In the genomic region with DNA sequence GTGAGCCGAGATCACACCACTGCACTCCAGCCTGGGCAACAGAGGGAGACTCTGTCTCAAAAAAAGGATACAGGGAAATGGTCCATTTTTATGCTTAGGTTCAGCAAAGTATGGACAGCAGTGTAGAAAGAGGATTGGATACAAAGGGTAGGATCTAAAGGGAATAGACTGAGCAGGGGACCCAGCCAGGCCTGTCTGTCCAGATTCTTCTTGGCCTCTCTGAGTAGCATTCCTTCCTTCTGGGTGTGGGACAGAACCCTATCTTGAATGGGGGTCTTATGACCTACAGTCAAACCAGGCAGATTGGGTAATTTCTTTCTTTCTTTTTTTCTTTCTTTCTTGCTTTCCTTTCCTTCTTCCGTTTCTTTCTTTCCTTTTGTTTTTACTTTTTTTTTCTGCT, we compare ENCODE assay signal across 28 cellular contexts. TPM values are rescaled to one million over a fixed set of nuclear protein-coding genes. Genes with fewer than 3 reads are reported as not detected.
"Had no signal": no experiment of that assay in that cellular context is flagged by ENCODE, and none has a peak within 500 bp of the region (broad histone marks: within the 10 kb centered on the region; RNA-seq: fewer than 3 reads in every experiment).

No MANE protein-coding gene starts in this region.

- H2AFZ ChIP-seq: parathyroid adenoma had no signal

- DNase-seq: activated CD4-positive, alpha-beta T cell treated with anti-CD3 and anti-CD28 coated beads, Interleukin-2, amount 10 ng/mL, durations not matched to agents 7 days and 5 days; activated CD4-positive, CD25-positive, alpha-beta regulatory T cell treated with anti-CD3 and anti-CD28 coated beads, Interleukin-2, amount 50 U/mL, for 72 hours; activated CD8-positive, alpha-beta memory T cell treated with anti-CD3 and anti-CD28 coated beads, Interleukin-2, amount 10 ng/mL, durations not matched to agents 7 days and 5 days; activated CD8-positive, alpha-beta T cell treated with anti-CD3 and anti-CD28 coated beads for 36 hours; activated effector memory CD4-positive, alpha-beta T cell treated with anti-CD3 and anti-CD28 coated beads, Interleukin-2, amount 50 U/mL, for 16 hours; activated naive CD4-positive, alpha-beta T cell treated with anti-CD3 and anti-CD28 coated beads, Interleukin-2, amount 50 U/mL, for 16 hours; activated naive CD8-positive, alpha-beta T cell treated with anti-CD3 and anti-CD28 coated beads, Interleukin-2, amount 50 U/mL, for 24 hours; activated T-cell treated with anti-CD3 and anti-CD28 coated beads for 4 hours; cerebellar nuclear complex; esophagus squamous epithelium; gastrocnemius medialis; head of caudate nucleus; left ventricle myocardium superior; mammary epithelial cell; midbrain; right lobe of liver; stimulated activated CD4-positive, alpha-beta T cell treated with anti-CD3 and anti-CD28 coated beads, Interleukin-2, amount 100 ng/mL, for 24 hours; upper lobe of left lung had no signal

- H3K9me3 Mint-ChIP-seq: activated CD4-positive, alpha-beta T cell treated with anti-CD3 and anti-CD28 coated beads, Interleukin-2, amount 10 ng/mL, durations not matched to agents 7 days and 5 days; activated CD8-positive, alpha-beta T cell treated with anti-CD3 and anti-CD28 coated beads for 36 hours; activated naive CD8-positive, alpha-beta T cell treated with anti-CD3 and anti-CD28 coated beads, Interleukin-2, amount 50 U/mL, for 24 hours; natural killer cell treated with Interleukin-12 subunit alpha and Interleukin-12 subunit beta and Interleukin-15 and Interleukin-18, amount 100 ng/mL, for 72 hours; stimulated activated effector memory CD8-positive, alpha-beta T cell treated with anti-CD3 and anti-CD28 coated beads, Interleukin-12 subunit alpha, Interleukin-12 subunit beta, amount 100 ng/mL, for 72 hours had no signal

- H3K9me3 ChIP-seq: esophagus squamous epithelium, gastrocnemius medialis, neutrophil, right lobe of liver, upper lobe of left lung had no signal

- H3K27ac Mint-ChIP-seq: activated CD4-positive, alpha-beta T cell treated with anti-CD3 and anti-CD28 coated beads, Interleukin-2, amount 10 ng/mL, durations not matched to agents 7 days and 5 days; activated CD8-positive, alpha-beta memory T cell treated with anti-CD3 and anti-CD28 coated beads, Interleukin-2, amount 10 ng/mL, durations not matched to agents 7 days and 5 days; activated CD8-positive, alpha-beta T cell treated with anti-CD3 and anti-CD28 coated beads for 36 hours; activated naive CD8-positive, alpha-beta T cell treated with anti-CD3 and anti-CD28 coated beads, Interleukin-2, amount 50 U/mL, for 24 hours; natural killer cell treated with Interleukin-12 subunit alpha and Interleukin-12 subunit beta and Interleukin-15 and Interleukin-18, amount 100 ng/mL, for 72 hours; stimulated activated effector memory CD8-positive, alpha-beta T cell treated with anti-CD3 and anti-CD28 coated beads, Interleukin-12 subunit alpha, Interleukin-12 subunit beta, amount 100 ng/mL, for 72 hours had no signal

- H3K4me3 ChIP-seq: coronary artery, esophagus squamous epithelium, gastrocnemius medialis, right lobe of liver, skin epidermis, upper lobe of left lung had no signal

- H3K9ac ChIP-seq: parathyroid adenoma had no signal

- H3K36me3 Mint-ChIP-seq: activated CD8-positive, alpha-beta memory T cell treated with anti-CD3 and anti-CD28 coated beads, Interleukin-2, amount 10 ng/mL, durations not matched to agents 7 days and 5 days; natural killer cell treated with Interleukin-12 subunit alpha and Interleukin-12 subunit beta and Interleukin-15 and Interleukin-18, amount 100 ng/mL, for 72 hours had no signal

- ATAC-seq: activated CD8-positive, alpha-beta memory T cell treated with anti-CD3 and anti-CD28 coated beads, Interleukin-2, amount 10 ng/mL, durations not matched to agents 7 days and 5 days; activated CD8-positive, alpha-beta T cell treated with anti-CD3 and anti-CD28 coated beads for 36 hours; activated naive CD8-positive, alpha-beta T cell treated with anti-CD3 and anti-CD28 coated beads, Interleukin-2, amount 50 U/mL, for 24 hours; gastrocnemius medialis; left ventricle myocardium superior; natural killer cell treated with Interleukin-12 subunit alpha and Interleukin-12 subunit beta and Interleukin-15 and Interleukin-18, amount 100 ng/mL, for 72 hours; right lobe of liver; stimulated activated effector memory CD8-positive, alpha-beta T cell treated with anti-CD3 and anti-CD28 coated beads, Interleukin-12 subunit alpha, Interleukin-12 subunit beta, amount 100 ng/mL, for 72 hours had no signal

- H3K4me3 Mint-ChIP-seq: activated CD4-positive, alpha-beta T cell treated with anti-CD3 and anti-CD28 coated beads, Interleukin-2, amount 10 ng/mL, durations not matched to agents 7 days and 5 days; activated CD8-positive, alpha-beta memory T cell treated with anti-CD3 and anti-CD28 coated beads, Interleukin-2, amount 10 ng/mL, durations not matched to agents 7 days and 5 days; activated CD8-positive, alpha-beta T cell treated with anti-CD3 and anti-CD28 coated beads for 36 hours; activated naive CD8-positive, alpha-beta T cell treated with anti-CD3 and anti-CD28 coated beads, Interleukin-2, amount 50 U/mL, for 24 hours; natural killer cell treated with Interleukin-12 subunit alpha and Interleukin-12 subunit beta and Interleukin-15 and Interleukin-18, amount 100 ng/mL, for 72 hours; stimulated activated effector memory CD8-positive, alpha-beta T cell treated with anti-CD3 and anti-CD28 coated beads, Interleukin-12 subunit alpha, Interleukin-12 subunit beta, amount 100 ng/mL, for 72 hours had no signal

- H3K36me3 ChIP-seq: right lobe of liver had no signal

- H3K27ac ChIP-seq: coronary artery, esophagus squamous epithelium, gastrocnemius medialis, neutrophil, parathyroid adenoma, right lobe of liver, skin epidermis, upper lobe of left lung, VCaP had no signal

- H3K27me3 ChIP-seq: esophagus squamous epithelium, gastrocnemius medialis, neutrophil, right lobe of liver, upper lobe of left lung had no signal

- H3K79me2 ChIP-seq: parathyroid adenoma had no signal

- H3K4me1 ChIP-seq: parathyroid adenoma, right lobe of liver had no signal

- H3K27me3 Mint-ChIP-seq: activated CD4-positive, alpha-beta T cell treated with anti-CD3 and anti-CD28 coated beads, Interleukin-2, amount 10 ng/mL, durations not matched to agents 7 days and 5 days; activated CD8-positive, alpha-beta memory T cell treated with anti-CD3 and anti-CD28 coated beads, Interleukin-2, amount 10 ng/mL, durations not matched to agents 7 days and 5 days; activated CD8-positive, alpha-beta T cell treated with anti-CD3 and anti-CD28 coated beads for 36 hours; activated naive CD8-positive, alpha-beta T cell treated with anti-CD3 and anti-CD28 coated beads, Interleukin-2, amount 50 U/mL, for 24 hours; natural killer cell treated with Interleukin-12 subunit alpha and Interleukin-12 subunit beta and Interleukin-15 and Interleukin-18, amount 100 ng/mL, for 72 hours had no signal

RNA-seq across cellular contexts. Expression of a gene that starts 43.9 kb away (rescaled TPM):
- total RNA-seq: activated CD4-positive, alpha-beta T cell treated with anti-CD3 and anti-CD28 coated beads, Interleukin-2, amount 10 ng/mL, durations not matched to agents 7 days and 5 days; activated CD8-positive, alpha-beta memory T cell treated with anti-CD3 and anti-CD28 coated beads, Interleukin-2, amount 10 ng/mL, durations not matched to agents 7 days and 5 days; activated CD8-positive, alpha-beta T cell treated with anti-CD3 and anti-CD28 coated beads for 36 hours; esophagus squamous epithelium; gastrocnemius medialis; left ventricle myocardium superior; mammary epithelial cell; natural killer cell treated with Interleukin-12 subunit alpha and Interleukin-12 subunit beta and Interleukin-15 and Interleukin-18, amount 100 ng/mL, for 72 hours; pulmonary artery endothelial cell; right lobe of liver; T-helper 2 cell treated with Interferon-gamma antibody and Interleukin-4, amounts not matched to agents 100 ng/mL and 5 ng/mL, for 36 hours; temporal lobe; upper lobe of left lung had no signal
- polyA plus RNA-seq: mammary epithelial cell had no signal
